ENCODE assay signal across 8 cellular contexts in genomic region chr15:61871926-61872522, GRCh38.
A peak's percentile ranks its signal among the peaks of the same experiment; 100 is the strongest.
DNase-seq lines count a peak whose midpoint lies in the region; ATAC-seq and TF ChIP-seq lines count a peak whose summit lies in the region.

No MANE protein-coding gene starts in this region.

- no peaks in the 10 kb centered on the region for H3K27me3 Mint-ChIP-seq in H9 (ENCODE audit: low read depth)

- H3K27ac ChIP-seq in H9 (ENCODE audit: insufficient read length, low read depth, low read length): no peak overlapping the region
- no peak overlapping the region for H3K27ac ChIP-seq in RWPE1
- no peak overlapping the region for H3K27ac ChIP-seq in upper lobe of right lung

- H3K9me3 Mint-ChIP-seq in H9: no peaks in the 10 kb centered on the region

- H3K27me3 ChIP-seq in H9 (ENCODE audit: insufficient read depth, low read length): no peaks in the 10 kb centered on the region
- no peaks in the 10 kb centered on the region for H3K27me3 ChIP-seq in upper lobe of right lung

- no peaks in the 10 kb centered on the region for H3K79me2 ChIP-seq in H9 (ENCODE audit: insufficient read depth, low read length)

- POLR2A ChIA-PET in RWPE1 (lab: Yijun Ruan, JAX; ENCODE audit: low non-redundant PET): no interaction called here

- peaks cover 81% of the 10 kb centered on the region for H3K36me3 ChIP-seq in upper lobe of right lung

- no peak overlapping the region for H2BK20ac ChIP-seq in H9 (ENCODE audit: low read depth, low read length, poor library complexity, severe bottlenecking)

- no peaks in the 10 kb centered on the region for H3K23me2 ChIP-seq in H9 (ENCODE audit: insufficient read length, low read depth, low read length, poor library complexity, severe bottlenecking)

- H3K9me3 ChIP-seq in H9 (ENCODE audit: control insufficient read depth, low read depth, low read length) (no peaks in the 10 kb centered on the region), upper lobe of right lung (no peaks in the 10 kb centered on the region)

- no peak overlapping the region for H2AK5ac ChIP-seq in H9 (ENCODE audit: insufficient read length, low read length)

- no peak overlapping the region for H4K91ac ChIP-seq in H9 (ENCODE audit: insufficient read length, low read depth, low read length)

- no peaks in the 10 kb centered on the region for H4K20me1 ChIP-seq in H9 (ENCODE audit: control insufficient read depth, insufficient read depth, insufficient read length)

- H2BK120ac ChIP-seq in H9 (ENCODE audit: low read depth, low read length, poor library complexity, severe bottlenecking): no peak overlapping the region

- peaks cover 0 to 4% (median 0%) of the 10 kb centered on the region in 3 experiments; a peak in 3 of 7 replicates for H3K36me3 Mint-ChIP-seq in H9 (ENCODE audit: insufficient read depth in 1 of 3, low read depth in 3 of 3)

- no peaks in the 10 kb centered on the region for H3K79me1 ChIP-seq in H9 (ENCODE audit: insufficient read depth, low read depth, low read length, poor library complexity, severe bottlenecking)

- H3K4ac ChIP-seq in H9 (ENCODE audit: low read depth, low read length): no peak overlapping the region

- CTCF ChIA-PET in RWPE1 (lab: Yijun Ruan, JAX): interaction anchor here (0.7 to 1.2 kb wide), 4 partner anchors 48 to 1122 kb away, joined by 3 to 5 read pairs (median 4); no protein-coding TSS in a partner anchor

- no peak overlapping the region for H3K18ac ChIP-seq in H9 (ENCODE audit: insufficient read length, low read depth, low read length)

- peaks cover 3 to 5% of the 10 kb centered on the region in 2 experiments for H3K4me1 Mint-ChIP-seq in H9

- no peak overlapping the region for H3K9ac ChIP-seq in H9 (ENCODE audit: extremely low read depth, insufficient read length, low read length)

- no peak overlapping the region for H3T11ph ChIP-seq in H9 (ENCODE audit: low read length)

- no peak overlapping the region for H2BK15ac ChIP-seq in H9 (ENCODE audit: low read depth, low read length)

- H3K4me3 ChIP-seq in foreskin fibroblast (ENCODE audit: low read depth in 1 of 2, low read length in 2 of 2) (no peak overlapping the region), upper lobe of right lung (no peak overlapping the region)

- intact Hi-C loops in upper lobe of right lung (cut with DNase I): no loop called here

- H3K23ac ChIP-seq in H9 (ENCODE audit: insufficient read length, low read depth, low read length): no peak overlapping the region

- ATAC-seq in upper lobe of right lung (no peak), GM21390 (IDR thresholded peaks at IDR 0.05; ENCODE audit: unreplicated experiment) (no peak), GM21576 (IDR thresholded peaks at IDR 0.05; ENCODE audit: unreplicated experiment) (no peak)

- no peak overlapping the region for H4K8ac ChIP-seq in H9 (replicated peaks; ENCODE audit: insufficient read length, low read depth, low read length)

- H3K56ac ChIP-seq in H9 (ENCODE audit: insufficient read length, low read depth, low read length): no peak overlapping the region

- H3K4me3 Mint-ChIP-seq in H9: no peak overlapping the region

- no peak overlapping the region for H3K14ac ChIP-seq in H9 (ENCODE audit: insufficient read depth, low read length)

- H3K27ac Mint-ChIP-seq in H9: no peak overlapping the region

- WGBS in H9 (ENCODE audit: extremely low coverage, insufficient read length, low lambda C conversion rate): no CpG with 5 or more reads among the region's 1 CpG

- no peak overlapping the region for H2BK5ac ChIP-seq in H9 (ENCODE audit: insufficient read length, low read length)

- no peak overlapping the region for H2BK12ac ChIP-seq in H9 (ENCODE audit: insufficient read length, low read depth, low read length)

- DNase-seq in AG09319 (ENCODE audit: extremely low read depth, low read depth) (no peak), H9 (no peak), RWPE1 (ENCODE audit: low spot score) (peak; percentile 28), foreskin fibroblast (peak; percentile 4 to 26), upper lobe of right lung (no peak), occipital lobe (lab: John Stamatoyannopoulos, UW) (no peak)

- H2AFZ ChIP-seq in H9 (ENCODE audit: low read length): no peak overlapping the region

- H3K4me2 ChIP-seq in H9 (ENCODE audit: insufficient read depth, insufficient read length, low read length): no peak overlapping the region

- H4K5ac ChIP-seq in H9 (ENCODE audit: insufficient read length, low read depth, low read length): no peak overlapping the region

- H3K4me1 ChIP-seq in H9 (ENCODE audit: insufficient read depth, low read length) (no peaks in the 10 kb centered on the region), upper lobe of right lung (no peaks in the 10 kb centered on the region)

- TF ChIP-seq CTCF in AG09319 (IDR thresholded peaks at IDR 0.05; ENCODE audit: low read depth, low read length): peak; percentile 42
- TF ChIP-seq CTCF in H9 (conservative IDR thresholded peaks at IDR 0.05): peak; percentile 79
- peak; percentile 84 for TF ChIP-seq CTCF in RWPE1 (conservative IDR thresholded peaks at IDR 0.05; ENCODE audit: low read depth)
- TF ChIP-seq CTCF in foreskin fibroblast (IDR thresholded peaks at IDR 0.05; ENCODE audit: low read depth, low read length): peak; percentile 19
- peak; percentile 49 for TF ChIP-seq CTCF in upper lobe of right lung (IDR thresholded peaks at IDR 0.05)

Comparison
In these comparisons a context has a peak if more than half of its experiments do, and no peak if none do; other contexts are left out.
1. DNase-seq: peak in RWPE1 (single experiment) and foreskin fibroblast (2 of 2); none in AG09319 (single experiment), H9 (single experiment), upper lobe of right lung (single experiment) and occipital lobe (single experiment).
2. CTCF ChIP-seq: peak in every context shown above with its lines; median percentile 84 in RWPE1; 79 in H9; 49 in upper lobe of right lung; 42 in AG09319; 19 in foreskin fibroblast.